ENCODE assay signal across 1 cellular context in genomic region chr12:6375269-6376078, GRCh38.
TF ChIP-seq lines count a peak whose summit lies in the region.

Gene SCNN1A, minus strand, starts transcription at chr12:6375563. Its CDS starts 780 bp downstream, at chr12:6374783.

TF ChIP-seq in WTC11, 78 proteins besides CTCF, POLR2A, EP300 and RAD21 (continued from another document and continues in another):
- TF ChIP-seq USF2 (CRISPR knock-in tag; IDR thresholded peaks at IDR 0.05) (peak; percentile 28; the same call in 1 of the 2 replicates), RELA (CRISPR knock-in tag; IDR thresholded peaks at IDR 0.05; ENCODE audit: borderline replicate concordance) (no peak), ZNF512 (CRISPR knock-in tag; IDR thresholded peaks at IDR 0.05; ENCODE audit: borderline replicate concordance) (no peak), NFE2L1 (CRISPR knock-in tag; IDR thresholded peaks at IDR 0.05) (peak; percentile 87), JUN (CRISPR knock-in tag; IDR thresholded peaks at IDR 0.05) (no peak), EMX1 (CRISPR knock-in tag; IDR thresholded peaks at IDR 0.05) (no peak), MYBL2 (CRISPR knock-in tag; IDR thresholded peaks at IDR 0.05) (peak; percentile 78), ZNF396 (CRISPR knock-in tag; IDR thresholded peaks at IDR 0.05; ENCODE audit: borderline replicate concordance) (no peak), RORB (CRISPR knock-in tag; IDR thresholded peaks at IDR 0.05) (no peak), ETV6 (CRISPR knock-in tag; IDR thresholded peaks at IDR 0.05) (peak; percentile 94), ZNF121 (CRISPR knock-in tag; IDR thresholded peaks at IDR 0.05) (0 out of 2 replicates have a peak, but pooled peaks have one; percentile 4), TEAD1 (CRISPR knock-in tag; IDR thresholded peaks at IDR 0.05) (peak; percentile 90), PRRX2 (CRISPR knock-in tag; IDR thresholded peaks at IDR 0.05) (no peak), HMGXB4 (CRISPR knock-in tag; IDR thresholded peaks at IDR 0.05) (no peak), STAT6 (CRISPR knock-in tag; conservative IDR thresholded peaks at IDR 0.05; ENCODE audit: low read depth) (no peak), JAZF1 (CRISPR knock-in tag; IDR thresholded peaks at IDR 0.05) (no peak), AR (CRISPR knock-in tag; IDR thresholded peaks at IDR 0.05) (no peak), NFATC4 (CRISPR knock-in tag; IDR thresholded peaks at IDR 0.05) (no peak), GRHL2 (CRISPR knock-in tag; IDR thresholded peaks at IDR 0.05; ENCODE audit: insufficient replicate concordance, severe bottlenecking) (no peak), CREM (CRISPR knock-in tag; IDR thresholded peaks at IDR 0.05) (no peak), ZNF219 (CRISPR knock-in tag; IDR thresholded peaks at IDR 0.05; ENCODE audit: borderline replicate concordance) (no peak), SMAD4 (CRISPR knock-in tag; IDR thresholded peaks at IDR 0.05) (no peak), IRF2 (CRISPR knock-in tag; IDR thresholded peaks at IDR 0.05; ENCODE audit: borderline replicate concordance, low read depth) (no peak; the same call in 1 of the 2 replicates), NR1H2 (CRISPR knock-in tag; IDR thresholded peaks at IDR 0.05) (no peak)
- TF ChIP-seq, protein P1, sequence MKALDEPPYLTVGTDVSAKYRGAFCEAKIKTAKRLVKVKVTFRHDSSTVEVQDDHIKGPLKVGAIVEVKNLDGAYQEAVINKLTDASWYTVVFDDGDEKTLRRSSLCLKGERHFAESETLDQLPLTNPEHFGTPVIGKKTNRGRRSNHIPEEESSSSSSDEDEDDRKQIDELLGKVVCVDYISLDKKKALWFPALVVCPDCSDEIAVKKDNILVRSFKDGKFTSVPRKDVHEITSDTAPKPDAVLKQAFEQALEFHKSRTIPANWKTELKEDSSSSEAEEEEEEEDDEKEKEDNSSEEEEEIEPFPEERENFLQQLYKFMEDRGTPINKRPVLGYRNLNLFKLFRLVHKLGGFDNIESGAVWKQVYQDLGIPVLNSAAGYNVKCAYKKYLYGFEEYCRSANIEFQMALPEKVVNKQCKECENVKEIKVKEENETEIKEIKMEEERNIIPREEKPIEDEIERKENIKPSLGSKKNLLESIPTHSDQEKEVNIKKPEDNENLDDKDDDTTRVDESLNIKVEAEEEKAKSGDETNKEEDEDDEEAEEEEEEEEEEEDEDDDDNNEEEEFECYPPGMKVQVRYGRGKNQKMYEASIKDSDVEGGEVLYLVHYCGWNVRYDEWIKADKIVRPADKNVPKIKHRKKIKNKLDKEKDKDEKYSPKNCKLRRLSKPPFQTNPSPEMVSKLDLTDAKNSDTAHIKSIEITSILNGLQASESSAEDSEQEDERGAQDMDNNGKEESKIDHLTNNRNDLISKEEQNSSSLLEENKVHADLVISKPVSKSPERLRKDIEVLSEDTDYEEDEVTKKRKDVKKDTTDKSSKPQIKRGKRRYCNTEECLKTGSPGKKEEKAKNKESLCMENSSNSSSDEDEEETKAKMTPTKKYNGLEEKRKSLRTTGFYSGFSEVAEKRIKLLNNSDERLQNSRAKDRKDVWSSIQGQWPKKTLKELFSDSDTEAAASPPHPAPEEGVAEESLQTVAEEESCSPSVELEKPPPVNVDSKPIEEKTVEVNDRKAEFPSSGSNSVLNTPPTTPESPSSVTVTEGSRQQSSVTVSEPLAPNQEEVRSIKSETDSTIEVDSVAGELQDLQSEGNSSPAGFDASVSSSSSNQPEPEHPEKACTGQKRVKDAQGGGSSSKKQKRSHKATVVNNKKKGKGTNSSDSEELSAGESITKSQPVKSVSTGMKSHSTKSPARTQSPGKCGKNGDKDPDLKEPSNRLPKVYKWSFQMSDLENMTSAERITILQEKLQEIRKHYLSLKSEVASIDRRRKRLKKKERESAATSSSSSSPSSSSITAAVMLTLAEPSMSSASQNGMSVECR (CRISPR knock-in tag; IDR thresholded peaks at IDR 0.05; ENCODE audit: borderline replicate concordance) = peak; percentile 37; the same call in 1 of the 2 replicates
- TF ChIP-seq, protein P2, sequence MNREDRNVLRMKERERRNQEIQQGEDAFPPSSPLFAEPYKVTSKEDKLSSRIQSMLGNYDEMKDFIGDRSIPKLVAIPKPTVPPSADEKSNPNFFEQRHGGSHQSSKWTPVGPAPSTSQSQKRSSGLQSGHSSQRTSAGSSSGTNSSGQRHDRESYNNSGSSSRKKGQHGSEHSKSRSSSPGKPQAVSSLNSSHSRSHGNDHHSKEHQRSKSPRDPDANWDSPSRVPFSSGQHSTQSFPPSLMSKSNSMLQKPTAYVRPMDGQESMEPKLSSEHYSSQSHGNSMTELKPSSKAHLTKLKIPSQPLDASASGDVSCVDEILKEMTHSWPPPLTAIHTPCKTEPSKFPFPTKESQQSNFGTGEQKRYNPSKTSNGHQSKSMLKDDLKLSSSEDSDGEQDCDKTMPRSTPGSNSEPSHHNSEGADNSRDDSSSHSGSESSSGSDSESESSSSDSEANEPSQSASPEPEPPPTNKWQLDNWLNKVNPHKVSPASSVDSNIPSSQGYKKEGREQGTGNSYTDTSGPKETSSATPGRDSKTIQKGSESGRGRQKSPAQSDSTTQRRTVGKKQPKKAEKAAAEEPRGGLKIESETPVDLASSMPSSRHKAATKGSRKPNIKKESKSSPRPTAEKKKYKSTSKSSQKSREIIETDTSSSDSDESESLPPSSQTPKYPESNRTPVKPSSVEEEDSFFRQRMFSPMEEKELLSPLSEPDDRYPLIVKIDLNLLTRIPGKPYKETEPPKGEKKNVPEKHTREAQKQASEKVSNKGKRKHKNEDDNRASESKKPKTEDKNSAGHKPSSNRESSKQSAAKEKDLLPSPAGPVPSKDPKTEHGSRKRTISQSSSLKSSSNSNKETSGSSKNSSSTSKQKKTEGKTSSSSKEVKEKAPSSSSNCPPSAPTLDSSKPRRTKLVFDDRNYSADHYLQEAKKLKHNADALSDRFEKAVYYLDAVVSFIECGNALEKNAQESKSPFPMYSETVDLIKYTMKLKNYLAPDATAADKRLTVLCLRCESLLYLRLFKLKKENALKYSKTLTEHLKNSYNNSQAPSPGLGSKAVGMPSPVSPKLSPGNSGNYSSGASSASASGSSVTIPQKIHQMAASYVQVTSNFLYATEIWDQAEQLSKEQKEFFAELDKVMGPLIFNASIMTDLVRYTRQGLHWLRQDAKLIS (CRISPR knock-in tag; IDR thresholded peaks at IDR 0.05; ENCODE audit: borderline replicate concordance) = no peak; the same call in 1 of the 2 replicates
- TF ChIP-seq, protein P3, sequence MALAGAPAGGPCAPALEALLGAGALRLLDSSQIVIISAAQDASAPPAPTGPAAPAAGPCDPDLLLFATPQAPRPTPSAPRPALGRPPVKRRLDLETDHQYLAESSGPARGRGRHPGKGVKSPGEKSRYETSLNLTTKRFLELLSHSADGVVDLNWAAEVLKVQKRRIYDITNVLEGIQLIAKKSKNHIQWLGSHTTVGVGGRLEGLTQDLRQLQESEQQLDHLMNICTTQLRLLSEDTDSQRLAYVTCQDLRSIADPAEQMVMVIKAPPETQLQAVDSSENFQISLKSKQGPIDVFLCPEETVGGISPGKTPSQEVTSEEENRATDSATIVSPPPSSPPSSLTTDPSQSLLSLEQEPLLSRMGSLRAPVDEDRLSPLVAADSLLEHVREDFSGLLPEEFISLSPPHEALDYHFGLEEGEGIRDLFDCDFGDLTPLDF (CRISPR knock-in tag; IDR thresholded peaks at IDR 0.05) = no peak
- TF ChIP-seq, protein P4, sequence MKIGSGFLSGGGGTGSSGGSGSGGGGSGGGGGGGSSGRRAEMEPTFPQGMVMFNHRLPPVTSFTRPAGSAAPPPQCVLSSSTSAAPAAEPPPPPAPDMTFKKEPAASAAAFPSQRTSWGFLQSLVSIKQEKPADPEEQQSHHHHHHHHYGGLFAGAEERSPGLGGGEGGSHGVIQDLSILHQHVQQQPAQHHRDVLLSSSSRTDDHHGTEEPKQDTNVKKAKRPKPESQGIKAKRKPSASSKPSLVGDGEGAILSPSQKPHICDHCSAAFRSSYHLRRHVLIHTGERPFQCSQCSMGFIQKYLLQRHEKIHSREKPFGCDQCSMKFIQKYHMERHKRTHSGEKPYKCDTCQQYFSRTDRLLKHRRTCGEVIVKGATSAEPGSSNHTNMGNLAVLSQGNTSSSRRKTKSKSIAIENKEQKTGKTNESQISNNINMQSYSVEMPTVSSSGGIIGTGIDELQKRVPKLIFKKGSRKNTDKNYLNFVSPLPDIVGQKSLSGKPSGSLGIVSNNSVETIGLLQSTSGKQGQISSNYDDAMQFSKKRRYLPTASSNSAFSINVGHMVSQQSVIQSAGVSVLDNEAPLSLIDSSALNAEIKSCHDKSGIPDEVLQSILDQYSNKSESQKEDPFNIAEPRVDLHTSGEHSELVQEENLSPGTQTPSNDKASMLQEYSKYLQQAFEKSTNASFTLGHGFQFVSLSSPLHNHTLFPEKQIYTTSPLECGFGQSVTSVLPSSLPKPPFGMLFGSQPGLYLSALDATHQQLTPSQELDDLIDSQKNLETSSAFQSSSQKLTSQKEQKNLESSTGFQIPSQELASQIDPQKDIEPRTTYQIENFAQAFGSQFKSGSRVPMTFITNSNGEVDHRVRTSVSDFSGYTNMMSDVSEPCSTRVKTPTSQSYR (CRISPR knock-in tag; IDR thresholded peaks at IDR 0.05) = peak; percentile 84
